Comparison of ENCODE assay signal across 1 cellular context in genomic region chr6:18101271-18101670, GRCh38.
TF ChIP-seq lines count a peak whose summit lies in the region.

No MANE protein-coding gene starts in this region.

TF ChIP-seq in HepG2, 621 proteins besides CTCF, POLR2A, EP300 and RAD21:
- TF ChIP-seq ATF7-NPFF (CRISPR knock-in tag; IDR thresholded peaks at IDR 0.05; ENCODE audit: low read depth) (no peak), ZBTB43 (CRISPR knock-in tag; conservative IDR thresholded peaks at IDR 0.05) (no peak), NFYB (CRISPR knock-in tag; IDR thresholded peaks at IDR 0.05) (no peak), SALL1 (CRISPR knock-in tag; IDR thresholded peaks at IDR 0.05) (no peak), HMGXB4 (CRISPR knock-in tag; IDR thresholded peaks at IDR 0.05; ENCODE audit: borderline replicate concordance in 1 of 2, low read depth in 1 of 2) (no peak), ZBTB26 (CRISPR knock-in tag; IDR thresholded peaks at IDR 0.05; ENCODE audit: borderline replicate concordance) (no peak), RNF2 (conservative IDR thresholded peaks at IDR 0.05; ENCODE audit: low read depth) (no peak), ZNF570 (CRISPR knock-in tag; IDR thresholded peaks at IDR 0.05; ENCODE audit: borderline replicate concordance) (no peak), CENPX (CRISPR knock-in tag; IDR thresholded peaks at IDR 0.05) (no peak), ADNP (CRISPR knock-in tag; IDR thresholded peaks at IDR 0.05) (no peak), ZNF850 (CRISPR knock-in tag; conservative IDR thresholded peaks at IDR 0.05) (no peak), GLI4 (CRISPR knock-in tag; IDR thresholded peaks at IDR 0.05; ENCODE audit: borderline replicate concordance) (no peak)
- TF ChIP-seq, protein P1, sequence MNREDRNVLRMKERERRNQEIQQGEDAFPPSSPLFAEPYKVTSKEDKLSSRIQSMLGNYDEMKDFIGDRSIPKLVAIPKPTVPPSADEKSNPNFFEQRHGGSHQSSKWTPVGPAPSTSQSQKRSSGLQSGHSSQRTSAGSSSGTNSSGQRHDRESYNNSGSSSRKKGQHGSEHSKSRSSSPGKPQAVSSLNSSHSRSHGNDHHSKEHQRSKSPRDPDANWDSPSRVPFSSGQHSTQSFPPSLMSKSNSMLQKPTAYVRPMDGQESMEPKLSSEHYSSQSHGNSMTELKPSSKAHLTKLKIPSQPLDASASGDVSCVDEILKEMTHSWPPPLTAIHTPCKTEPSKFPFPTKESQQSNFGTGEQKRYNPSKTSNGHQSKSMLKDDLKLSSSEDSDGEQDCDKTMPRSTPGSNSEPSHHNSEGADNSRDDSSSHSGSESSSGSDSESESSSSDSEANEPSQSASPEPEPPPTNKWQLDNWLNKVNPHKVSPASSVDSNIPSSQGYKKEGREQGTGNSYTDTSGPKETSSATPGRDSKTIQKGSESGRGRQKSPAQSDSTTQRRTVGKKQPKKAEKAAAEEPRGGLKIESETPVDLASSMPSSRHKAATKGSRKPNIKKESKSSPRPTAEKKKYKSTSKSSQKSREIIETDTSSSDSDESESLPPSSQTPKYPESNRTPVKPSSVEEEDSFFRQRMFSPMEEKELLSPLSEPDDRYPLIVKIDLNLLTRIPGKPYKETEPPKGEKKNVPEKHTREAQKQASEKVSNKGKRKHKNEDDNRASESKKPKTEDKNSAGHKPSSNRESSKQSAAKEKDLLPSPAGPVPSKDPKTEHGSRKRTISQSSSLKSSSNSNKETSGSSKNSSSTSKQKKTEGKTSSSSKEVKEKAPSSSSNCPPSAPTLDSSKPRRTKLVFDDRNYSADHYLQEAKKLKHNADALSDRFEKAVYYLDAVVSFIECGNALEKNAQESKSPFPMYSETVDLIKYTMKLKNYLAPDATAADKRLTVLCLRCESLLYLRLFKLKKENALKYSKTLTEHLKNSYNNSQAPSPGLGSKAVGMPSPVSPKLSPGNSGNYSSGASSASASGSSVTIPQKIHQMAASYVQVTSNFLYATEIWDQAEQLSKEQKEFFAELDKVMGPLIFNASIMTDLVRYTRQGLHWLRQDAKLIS (CRISPR knock-in tag; IDR thresholded peaks at IDR 0.05) = no peak
- TF ChIP-seq, protein P2, sequence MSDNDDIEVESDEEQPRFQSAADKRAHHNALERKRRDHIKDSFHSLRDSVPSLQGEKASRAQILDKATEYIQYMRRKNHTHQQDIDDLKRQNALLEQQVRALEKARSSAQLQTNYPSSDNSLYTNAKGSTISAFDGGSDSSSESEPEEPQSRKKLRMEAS (IDR thresholded peaks at IDR 0.05) = no peak
- TF ChIP-seq, protein P3, sequence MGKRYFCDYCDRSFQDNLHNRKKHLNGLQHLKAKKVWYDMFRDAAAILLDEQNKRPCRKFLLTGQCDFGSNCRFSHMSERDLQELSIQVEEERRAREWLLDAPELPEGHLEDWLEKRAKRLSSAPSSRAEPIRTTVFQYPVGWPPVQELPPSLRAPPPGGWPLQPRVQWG (CRISPR knock-in tag; IDR thresholded peaks at IDR 0.05; ENCODE audit: borderline replicate concordance, low read depth) = no peak
- TF ChIP-seq, protein P4, sequence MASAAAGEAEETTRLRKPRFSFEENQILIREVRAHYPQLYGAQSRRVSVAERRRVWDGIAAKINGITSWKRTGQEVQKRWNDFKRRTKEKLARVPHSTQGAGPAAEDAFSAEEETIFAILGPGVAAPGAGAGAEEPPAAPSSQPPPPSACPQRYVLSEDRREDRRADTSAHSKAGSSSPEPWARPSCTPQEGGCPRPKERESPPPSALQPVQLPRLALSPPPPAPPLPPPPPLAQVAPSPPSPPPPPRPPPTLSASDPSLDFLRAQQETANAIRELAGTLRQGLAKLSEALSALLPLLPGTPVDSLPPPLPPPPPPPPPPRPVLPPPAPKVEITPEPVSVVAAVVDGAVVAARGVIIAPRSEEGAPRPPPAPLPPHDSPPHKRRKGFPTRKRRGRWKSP (CRISPR knock-in tag; IDR thresholded peaks at IDR 0.05) = no peak
